11 cellular contexts compared by ENCODE assay signal in genomic region chr11:19200410-19201201, GRCh38. TPM values are rescaled to one million over a fixed set of nuclear protein-coding genes. Genes with fewer than 3 reads are reported as not detected.
DNase-seq lines count a peak whose midpoint lies in the region; ATAC-seq and TF ChIP-seq lines count a peak whose summit lies in the region.
"Had no signal": no experiment of that assay in that cellular context is flagged by ENCODE, and none has a peak within 500 bp of the region (broad histone marks: within the 10 kb centered on the region; RNA-seq: fewer than 3 reads in every experiment).

No MANE protein-coding gene starts in this region.

- H3K4me3 Mint-ChIP-seq in HFFc6: no peak overlapping the region
- H3K4me3 Mint-ChIP-seq in activated CD4-positive, alpha-beta memory T cell treated with anti-CD3 and anti-CD28 coated beads, Interleukin-2, amount 10 ng/mL, durations not matched to agents 7 days and 5 days: no peak overlapping the region

- peaks cover 0 to 6% (median 0%) of the 10 kb centered on the region in 4 donors for H3K4me1 ChIP-seq in Peyer's patch

- no peak for ATAC-seq in GM21576 (IDR thresholded peaks at IDR 0.05; ENCODE audit: unreplicated experiment)

- H3K4me3 ChIP-seq in fibroblast of mammary gland (ENCODE audit: control insufficient read depth, low read depth, low read length) (no peak overlapping the region), retinal pigment epithelial cell (ENCODE audit: low read length) (no peak overlapping the region), Peyer's patch (no peak overlapping the region)

- no peak for TF ChIP-seq POLR2A in Peyer's patch (IDR thresholded peaks at IDR 0.05)

- H3K27me3 Mint-ChIP-seq in HFFc6 (ENCODE audit: insufficient read depth): peaks cover 21% of the 10 kb centered on the region
- H3K27me3 Mint-ChIP-seq in activated CD4-positive, alpha-beta memory T cell treated with anti-CD3 and anti-CD28 coated beads, Interleukin-2, amount 10 ng/mL, durations not matched to agents 7 days and 5 days: peaks cover 9% of the 10 kb centered on the region

- TF ChIP-seq CTCF in HFFc6 (IDR thresholded peaks at IDR 0.05) (no peak), fibroblast of mammary gland (conservative IDR thresholded peaks at IDR 0.05; ENCODE audit: control insufficient read depth, insufficient read depth, low read depth, low read length) (no peak), retinal pigment epithelial cell (conservative IDR thresholded peaks at IDR 0.05; ENCODE audit: low read depth, low read length) (no peak), Peyer's patch (IDR thresholded peaks at IDR 0.05) (no peak)

- no peak overlapping the region for H3K27ac ChIP-seq in Peyer's patch
- H3K27ac ChIP-seq: HL-60 had no signal

- POLR2A ChIA-PET in activated CD4-positive, alpha-beta memory T cell treated with anti-CD3 and anti-CD28 coated beads, Interleukin-2, amount 10 ng/mL, durations not matched to agents 7 days and 5 days (lab: Charles Lee): no interaction called here

- H3K4me1 Mint-ChIP-seq in HFFc6 (ENCODE audit: low read depth): peaks cover 25% of the 10 kb centered on the region
- no peaks in the 10 kb centered on the region for H3K4me1 Mint-ChIP-seq in activated CD4-positive, alpha-beta memory T cell treated with anti-CD3 and anti-CD28 coated beads, Interleukin-2, amount 10 ng/mL, durations not matched to agents 7 days and 5 days

- no peaks in the 10 kb centered on the region for H3K27me3 ChIP-seq in Peyer's patch

- CTCF ChIA-PET in activated CD4-positive, alpha-beta memory T cell treated with anti-CD3 and anti-CD28 coated beads, Interleukin-2, amount 10 ng/mL, durations not matched to agents 7 days and 5 days (lab: Charles Lee): interaction anchor here (1.6 kb wide), 1 partner anchor 10 kb away, joined by 4 read pairs; no protein-coding TSS in a partner anchor

- no peaks in the 10 kb centered on the region for H3K9me3 Mint-ChIP-seq in HFFc6
- H3K9me3 Mint-ChIP-seq in activated CD4-positive, alpha-beta memory T cell treated with anti-CD3 and anti-CD28 coated beads, Interleukin-2, amount 10 ng/mL, durations not matched to agents 7 days and 5 days: no peaks in the 10 kb centered on the region

- no peak overlapping the region for H3K27ac Mint-ChIP-seq in HFFc6
- no peak overlapping the region for H3K27ac Mint-ChIP-seq in activated CD4-positive, alpha-beta memory T cell treated with anti-CD3 and anti-CD28 coated beads, Interleukin-2, amount 10 ng/mL, durations not matched to agents 7 days and 5 days

- H3K36me3 Mint-ChIP-seq in HFFc6 (ENCODE audit: low read depth): no peaks in the 10 kb centered on the region
- H3K36me3 Mint-ChIP-seq in activated CD4-positive, alpha-beta memory T cell treated with anti-CD3 and anti-CD28 coated beads, Interleukin-2, amount 10 ng/mL, durations not matched to agents 7 days and 5 days (ENCODE audit: low read depth): no peaks in the 10 kb centered on the region

- H3K9me3 ChIP-seq in Peyer's patch: no peaks in the 10 kb centered on the region

- peak; percentile 63 for DNase-seq in HFFc6
- DNase-seq in RPMI8226: peak; percentile 76
- peak; percentile 73 for DNase-seq in fibroblast of mammary gland (ENCODE audit: low read depth)
- DNase-seq in retinal pigment epithelial cell (ENCODE audit: low read depth): peak; percentile 75
- no peak for DNase-seq in NOMO-1 treated with DMSO at 0.1 percent for 48 hours (lab: John Stamatoyannopoulos, UW; ENCODE audit: unreplicated experiment)
- DNase-seq in activated CD4-positive, alpha-beta memory T cell treated with anti-CD3 and anti-CD28 coated beads, Interleukin-2, amount 10 ng/mL, durations not matched to agents 7 days and 5 days: no peak
- no peak for DNase-seq in Peyer's patch
- DNase-seq: activated CD4-positive, alpha-beta T cell treated with anti-CD3 and anti-CD28 coated beads, Interleukin-2, amount 50 U/mL, for 48 hours; caudate nucleus had no signal

- no peaks in the 10 kb centered on the region for H3K36me3 ChIP-seq in Peyer's patch

RNA-seq across cellular contexts. Expression of gene CSRP3, which starts 1.2 kb away (rescaled TPM):
- total RNA-seq in HFFc6 (2021; fragmentation: NEBNext Ultra II Directional; extraction: Animal tissue kit (Norgen Biotek cat#: 25700)): not detected
- not detected for total RNA-seq in activated CD4-positive, alpha-beta memory T cell treated with anti-CD3 and anti-CD28 coated beads, Interleukin-2, amount 10 ng/mL, durations not matched to agents 7 days and 5 days
- total RNA-seq in Peyer's patch: not detected

RNA-seq across cellular contexts. Expression of gene E2F8, which starts 40.1 kb away (rescaled TPM):
- total RNA-seq in HFFc6 (2021; fragmentation: NEBNext Ultra II Directional; extraction: Animal tissue kit (Norgen Biotek cat#: 25700)): 1 to 10 TPM; 1.5 to 4.3 (median 3.4) TPM
- total RNA-seq in activated CD4-positive, alpha-beta memory T cell treated with anti-CD3 and anti-CD28 coated beads, Interleukin-2, amount 10 ng/mL, durations not matched to agents 7 days and 5 days: 10 to 100 TPM; 37.3 to 40.8 TPM
- total RNA-seq in Peyer's patch: 10 to 100 TPM in 1 of 4 donors, 1 to 10 TPM in 3; 1.5 to 14.9 (median 6.0) TPM

Comparison
In these comparisons a context has a peak if more than half of its experiments do, and no peak if none do; other contexts are left out.
1. DNase-seq: peak in HFFc6 (single experiment), RPMI8226 (single experiment), fibroblast of mammary gland (single experiment) and retinal pigment epithelial cell (single experiment); none in NOMO-1 treated with DMSO at 0.1 percent for 48 hours (single experiment), activated CD4-positive, alpha-beta memory T cell treated with anti-CD3 and anti-CD28 coated beads, Interleukin-2, amount 10 ng/mL, durations not matched to agents 7 days and 5 days (single experiment) and Peyer's patch (0 of 3).